Comparison of ENCODE assay signal across 20 cellular contexts in the genomic region with DNA sequence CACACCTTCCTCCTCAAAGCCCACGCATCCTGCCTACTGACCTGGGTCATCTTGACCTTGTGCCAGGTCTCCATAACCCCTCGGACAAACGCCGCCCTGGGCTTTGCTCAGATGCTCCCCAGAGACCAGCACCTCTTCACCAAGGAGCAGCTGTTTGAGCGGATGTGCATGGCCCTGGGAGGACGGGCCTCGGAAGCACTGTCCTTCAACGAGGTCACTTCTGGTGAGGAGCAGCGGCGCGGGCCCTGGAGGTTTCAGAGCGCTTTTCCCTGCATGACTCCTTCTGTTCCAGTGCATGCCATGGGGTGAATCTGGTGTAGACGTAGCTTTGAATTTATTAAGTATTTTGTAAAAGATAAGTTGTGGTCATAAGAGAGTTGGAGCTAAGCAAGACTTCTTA. TPM values are rescaled to one million over a fixed set of nuclear protein-coding genes. Genes with fewer than 3 reads are reported as not detected.
DNase-seq lines count a peak whose midpoint lies in the region; ATAC-seq and TF ChIP-seq lines count a peak whose summit lies in the region.
"Had no signal": no experiment of that assay in that cellular context is flagged by ENCODE, and none has a peak within 500 bp of the region (broad histone marks: within the 10 kb centered on the region; RNA-seq: fewer than 3 reads in every experiment).

No MANE protein-coding gene starts in this region.

- peaks cover 21% of the 10 kb centered on the region for H4K20me1 ChIP-seq in BLaER1

- H3K4me3 ChIP-seq in BLaER1 = no peak overlapping the region
- H3K4me3 ChIP-seq: A549, HAP-1 had no signal

- 0 out of 2 replicates have a peak overlapping the region, but pooled peaks have one; percentile 35 for H3K9ac ChIP-seq in BLaER1

- H3K36me3 Mint-ChIP-seq in glutamatergic neuron (ENCODE audit: unreplicated experiment) (no peaks in the 10 kb centered on the region), mesothelial cell of epicardium (peaks cover 29% of the 10 kb centered on the region)
- H3K36me3 Mint-ChIP-seq in stimulated activated effector memory CD8-positive, alpha-beta T cell treated with anti-CD3 and anti-CD28 coated beads, Interleukin-12 subunit alpha, Interleukin-12 subunit beta, amount 100 ng/mL, for 72 hours = peaks cover 49% of the 10 kb centered on the region

- H3K27me3 Mint-ChIP-seq in glutamatergic neuron (ENCODE audit: unreplicated experiment) = peaks cover 1% of the 10 kb centered on the region
- H3K27me3 Mint-ChIP-seq in mesothelial cell of epicardium (ENCODE audit: low read depth) = no peaks in the 10 kb centered on the region
- H3K27me3 Mint-ChIP-seq: CD4-positive, alpha-beta memory T cell had no signal

- H3K36me3 ChIP-seq in BLaER1 = peaks cover 76% of the 10 kb centered on the region

- H3K4me1 Mint-ChIP-seq in glutamatergic neuron (ENCODE audit: low read depth, unreplicated experiment) (peaks cover 6% of the 10 kb centered on the region), mesothelial cell of epicardium (no peaks in the 10 kb centered on the region)
- H3K4me1 Mint-ChIP-seq in stimulated activated effector memory CD8-positive, alpha-beta T cell treated with anti-CD3 and anti-CD28 coated beads, Interleukin-12 subunit alpha, Interleukin-12 subunit beta, amount 100 ng/mL, for 72 hours = peaks cover 15% of the 10 kb centered on the region

- H3K27ac ChIP-seq in BLaER1 (no peak overlapping the region), RWPE1 (peak overlapping the region; percentile 13; the same call in 1 of the 2 replicates)
- H3K27ac ChIP-seq: A549 had no signal

- TF ChIP-seq CTCF in RWPE1 (conservative IDR thresholded peaks at IDR 0.05; ENCODE audit: low read depth) = no peak
- TF ChIP-seq CTCF in glutamatergic neuron (IDR thresholded peaks at IDR 0.05; ENCODE audit: partially characterized antibody, unreplicated experiment) = no peak
- no peak for TF ChIP-seq CTCF in mesothelial cell of epicardium (IDR thresholded peaks at IDR 0.05; ENCODE audit: unreplicated experiment)

- H3K4me1 ChIP-seq in BLaER1 = peaks cover 44% of the 10 kb centered on the region
- H3K4me1 ChIP-seq: BE2C, HAP-1 had no signal

- H3K4me2 ChIP-seq in BLaER1 = no peak overlapping the region
- H3K4me2 ChIP-seq: A549 had no signal

- H3K9me3 ChIP-seq in BLaER1 = no peaks in the 10 kb centered on the region
- H3K9me3 ChIP-seq: A549, BE2C, HAP-1 had no signal

- CTCF ChIA-PET in RWPE1 (lab: Yijun Ruan, JAX) = no interaction called here

- no peaks in the 10 kb centered on the region for H3K27me3 ChIP-seq in BLaER1
- H3K27me3 ChIP-seq: BE2C had no signal

- peaks cover 8% of the 10 kb centered on the region for H3K9me3 Mint-ChIP-seq in glutamatergic neuron (ENCODE audit: unreplicated experiment)
- H3K9me3 Mint-ChIP-seq in stimulated activated effector memory CD8-positive, alpha-beta T cell treated with anti-CD3 and anti-CD28 coated beads, Interleukin-12 subunit alpha, Interleukin-12 subunit beta, amount 100 ng/mL, for 72 hours = no peaks in the 10 kb centered on the region
- H3K9me3 Mint-ChIP-seq in mesothelial cell of epicardium = no peaks in the 10 kb centered on the region
- H3K9me3 Mint-ChIP-seq: HFFc6 had no signal

- ATAC-seq in stimulated activated effector memory CD8-positive, alpha-beta T cell treated with anti-CD3 and anti-CD28 coated beads, Interleukin-12 subunit alpha, Interleukin-12 subunit beta, amount 100 ng/mL, for 72 hours = no peak
- ATAC-seq in HG03571 (IDR thresholded peaks at IDR 0.05; ENCODE audit: unreplicated experiment) = no peak
- ATAC-seq: A549 had no signal

- DNase-seq in RWPE1 (ENCODE audit: low spot score) (no peak), glutamatergic neuron (no peak), NCI-H748 (lab: John Stamatoyannopoulos, UW; ENCODE audit: unreplicated experiment) (no peak), mesothelial cell of epicardium (ENCODE audit: low spot score in 2 of 2, unreplicated experiment in 2 of 2) (no peak)
- DNase-seq in stimulated activated effector memory CD8-positive, alpha-beta T cell treated with anti-CD3 and anti-CD28 coated beads, Interleukin-12 subunit alpha, Interleukin-12 subunit beta, amount 100 ng/mL, for 72 hours (ENCODE audit: low spot score in 2 of 2) = no peak
- DNase-seq: 8988T; ACHN; AML-193; BE2C; C1 segment of cervical spinal cord; CD4-positive, alpha-beta memory T cell; COR-L47; DMS153; DND-41; GOT3; HFFc6 had no signal

- POLR2A ChIA-PET in RWPE1 (lab: Yijun Ruan, JAX; ENCODE audit: low non-redundant PET) = no interaction called here

- H3K4me3 Mint-ChIP-seq in glutamatergic neuron (ENCODE audit: unreplicated experiment) = no peak overlapping the region
- H3K4me3 Mint-ChIP-seq in stimulated activated effector memory CD8-positive, alpha-beta T cell treated with anti-CD3 and anti-CD28 coated beads, Interleukin-12 subunit alpha, Interleukin-12 subunit beta, amount 100 ng/mL, for 72 hours = no peak overlapping the region
- H3K4me3 Mint-ChIP-seq in mesothelial cell of epicardium = no peak overlapping the region
- H3K4me3 Mint-ChIP-seq: CD4-positive, alpha-beta memory T cell; HFFc6 had no signal

- peak overlapping the region; percentile 48 for H3K27ac Mint-ChIP-seq in glutamatergic neuron (ENCODE audit: unreplicated experiment)
- peak overlapping the region; percentile 70 for H3K27ac Mint-ChIP-seq in stimulated activated effector memory CD8-positive, alpha-beta T cell treated with anti-CD3 and anti-CD28 coated beads, Interleukin-12 subunit alpha, Interleukin-12 subunit beta, amount 100 ng/mL, for 72 hours
- no peak overlapping the region for H3K27ac Mint-ChIP-seq in mesothelial cell of epicardium
- H3K27ac Mint-ChIP-seq: CD4-positive, alpha-beta memory T cell; HFFc6 had no signal

RNA-seq across cellular contexts. Expression of a gene that starts 7.6 kb away (rescaled TPM):
- total RNA-seq in glutamatergic neuron (ENCODE audit: unreplicated experiment) (893 TPM), mesothelial cell of epicardium (2,065 to 2,192 TPM (median 2,184 TPM) in 3 replicates)

RNA-seq across cellular contexts. Expression of a gene that starts 22.6 kb away (rescaled TPM):
- total RNA-seq in glutamatergic neuron (ENCODE audit: unreplicated experiment) = 17.8 TPM
- 1.2 to 1.7 TPM (median 1.2 TPM) in 3 replicates for total RNA-seq in mesothelial cell of epicardium

RNA-seq across cellular contexts. Expression of a gene that starts 44.7 kb away (rescaled TPM):
- total RNA-seq in glutamatergic neuron (ENCODE audit: unreplicated experiment) (166 TPM), mesothelial cell of epicardium (186 to 199 TPM (median 187 TPM) in 3 replicates)
